ENCODE assay signal across 1 cellular context in the genomic region with DNA sequence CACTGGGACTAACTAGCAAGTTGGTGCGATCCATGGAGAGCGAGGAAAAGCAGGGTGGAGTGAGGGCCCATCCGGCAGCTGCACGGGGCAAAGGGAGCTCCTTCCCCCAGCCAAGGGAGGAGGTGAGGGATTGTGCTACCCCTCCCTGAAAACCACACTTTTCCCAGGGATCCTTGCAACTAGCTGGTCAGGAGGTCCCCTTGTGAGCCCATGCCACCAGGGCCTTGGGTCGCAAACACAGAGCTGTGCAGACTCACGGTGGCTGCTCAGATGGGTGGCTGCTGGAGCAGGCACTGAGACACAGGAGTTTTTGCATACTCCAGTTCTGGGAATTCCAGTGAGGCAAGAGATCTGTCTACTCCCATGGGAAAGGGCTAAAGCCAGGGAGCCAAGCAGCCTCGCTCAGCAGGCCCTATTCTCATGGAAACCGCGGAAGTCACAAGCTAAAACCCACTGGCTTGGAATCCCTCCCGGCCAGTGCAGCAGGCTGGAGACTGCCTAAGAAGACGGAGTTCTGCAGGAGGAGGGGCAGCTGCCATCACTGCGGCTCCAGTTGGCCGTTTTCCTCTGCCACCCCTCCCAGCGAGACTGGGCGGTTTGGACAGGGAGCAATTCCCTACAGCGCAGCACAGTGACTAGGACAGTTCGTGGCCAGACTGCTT.
TF ChIP-seq lines count a peak whose summit lies in the region.

No MANE protein-coding gene starts in this region.

TF ChIP-seq in HepG2, 621 proteins besides CTCF, POLR2A, EP300 and RAD21:
- no peak for TF ChIP-seq ZNF280D (CRISPR knock-in tag; IDR thresholded peaks at IDR 0.05)
- no peak for TF ChIP-seq GPN1 (CRISPR knock-in tag; IDR thresholded peaks at IDR 0.05; ENCODE audit: borderline replicate concordance)
- TF ChIP-seq MZF1 (CRISPR knock-in tag; IDR thresholded peaks at IDR 0.05; ENCODE audit: borderline replicate concordance) = no peak
- TF ChIP-seq ASH2L (IDR thresholded peaks at IDR 0.05; ENCODE audit: insufficient read length, low read depth, low read length) = no peak
- TF ChIP-seq SAP130 (CRISPR knock-in tag; IDR thresholded peaks at IDR 0.05; ENCODE audit: low read depth) = no peak
- no peak for TF ChIP-seq ZNF12 (CRISPR knock-in tag; IDR thresholded peaks at IDR 0.05)
- no peak for TF ChIP-seq ZNF773 (CRISPR knock-in tag; IDR thresholded peaks at IDR 0.05; ENCODE audit: borderline replicate concordance)
- TF ChIP-seq SMARCE1 (IDR thresholded peaks at IDR 0.05; ENCODE audit: borderline replicate concordance) = no peak
- TF ChIP-seq, protein P1, sequence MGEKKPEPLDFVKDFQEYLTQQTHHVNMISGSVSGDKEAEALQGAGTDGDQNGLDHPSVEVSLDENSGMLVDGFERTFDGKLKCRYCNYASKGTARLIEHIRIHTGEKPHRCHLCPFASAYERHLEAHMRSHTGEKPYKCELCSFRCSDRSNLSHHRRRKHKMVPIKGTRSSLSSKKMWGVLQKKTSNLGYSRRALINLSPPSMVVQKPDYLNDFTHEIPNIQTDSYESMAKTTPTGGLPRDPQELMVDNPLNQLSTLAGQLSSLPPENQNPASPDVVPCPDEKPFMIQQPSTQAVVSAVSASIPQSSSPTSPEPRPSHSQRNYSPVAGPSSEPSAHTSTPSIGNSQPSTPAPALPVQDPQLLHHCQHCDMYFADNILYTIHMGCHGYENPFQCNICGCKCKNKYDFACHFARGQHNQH (CRISPR knock-in tag; IDR thresholded peaks at IDR 0.05) = no peak
- TF ChIP-seq, protein P2, sequence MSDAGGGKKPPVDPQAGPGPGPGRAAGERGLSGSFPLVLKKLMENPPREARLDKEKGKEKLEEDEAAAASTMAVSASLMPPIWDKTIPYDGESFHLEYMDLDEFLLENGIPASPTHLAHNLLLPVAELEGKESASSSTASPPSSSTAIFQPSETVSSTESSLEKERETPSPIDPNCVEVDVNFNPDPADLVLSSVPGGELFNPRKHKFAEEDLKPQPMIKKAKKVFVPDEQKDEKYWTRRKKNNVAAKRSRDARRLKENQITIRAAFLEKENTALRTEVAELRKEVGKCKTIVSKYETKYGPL (CRISPR knock-in tag; IDR thresholded peaks at IDR 0.05) = no peak
- no peak for TF ChIP-seq ZNF207 (IDR thresholded peaks at IDR 0.05; ENCODE audit: borderline replicate concordance)
- no peak for TF ChIP-seq SUZ12 (IDR thresholded peaks at IDR 0.05; ENCODE audit: low read depth, low read length)
- TF ChIP-seq TCF7L2 (IDR thresholded peaks at IDR 0.05; ENCODE audit: low read depth, low read length) = no peak
- TF ChIP-seq DPF2 (CRISPR knock-in tag; IDR thresholded peaks at IDR 0.05; ENCODE audit: borderline replicate concordance, low read depth) = no peak
- TF ChIP-seq ZHX1 (CRISPR knock-in tag; IDR thresholded peaks at IDR 0.05; ENCODE audit: low read depth) = no peak
- no peak for TF ChIP-seq RBM22 (optimal IDR thresholded peaks at IDR 0.05; ENCODE audit: low read length)
- no peak for TF ChIP-seq TFDP1 (CRISPR knock-in tag; IDR thresholded peaks at IDR 0.05; ENCODE audit: borderline replicate concordance)
